Comparison of ENCODE assay signal across 1 cellular context in the genomic region with DNA sequence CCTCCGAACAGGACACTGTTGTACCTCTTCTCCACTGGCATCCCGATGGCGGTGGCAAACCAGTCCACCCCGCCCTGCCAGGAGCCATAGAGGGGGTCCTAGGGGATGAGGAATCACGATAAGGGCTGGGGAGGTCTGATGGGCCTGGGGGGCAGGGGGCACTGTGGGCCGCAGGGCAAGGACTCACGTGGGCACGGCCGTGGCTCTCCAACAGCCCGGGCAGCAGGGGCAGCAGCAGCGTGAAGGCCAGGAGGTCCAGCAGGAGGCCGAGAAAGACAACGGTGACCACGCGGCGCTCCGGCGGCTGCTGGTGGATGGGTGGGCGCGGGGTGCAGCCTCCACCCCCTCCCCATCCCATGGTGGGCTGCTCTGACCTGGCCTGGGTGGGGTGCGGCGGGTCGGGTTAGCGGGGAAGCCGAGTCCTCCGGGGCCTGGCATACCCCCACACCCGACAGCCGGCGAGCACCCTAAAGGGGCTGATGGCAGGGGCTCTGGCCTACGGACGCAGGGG.
TF ChIP-seq lines count a peak whose summit lies in the region.

No MANE protein-coding gene starts in this region.

TF ChIP-seq in IMR-90, 13 proteins besides CTCF, POLR2A, EP300 and RAD21:
- no peak for TF ChIP-seq BHLHE40 (IDR thresholded peaks at IDR 0.05; ENCODE audit: low read depth, low read length)
- TF ChIP-seq NFE2L2 (IDR thresholded peaks at IDR 0.05; ENCODE audit: low read depth, low read length): no peak
- TF ChIP-seq CEBPB (IDR thresholded peaks at IDR 0.05; ENCODE audit: low read depth, low read length): no peak
- TF ChIP-seq, protein P1, sequence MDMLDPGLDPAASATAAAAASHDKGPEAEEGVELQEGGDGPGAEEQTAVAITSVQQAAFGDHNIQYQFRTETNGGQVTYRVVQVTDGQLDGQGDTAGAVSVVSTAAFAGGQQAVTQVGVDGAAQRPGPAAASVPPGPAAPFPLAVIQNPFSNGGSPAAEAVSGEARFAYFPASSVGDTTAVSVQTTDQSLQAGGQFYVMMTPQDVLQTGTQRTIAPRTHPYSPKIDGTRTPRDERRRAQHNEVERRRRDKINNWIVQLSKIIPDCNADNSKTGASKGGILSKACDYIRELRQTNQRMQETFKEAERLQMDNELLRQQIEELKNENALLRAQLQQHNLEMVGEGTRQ (IDR thresholded peaks at IDR 0.05; ENCODE audit: low read depth, low read length): no peak
- no peak for TF ChIP-seq MAFK (IDR thresholded peaks at IDR 0.05; ENCODE audit: low read depth, low read length)
- TF ChIP-seq MAZ (IDR thresholded peaks at IDR 0.05; ENCODE audit: borderline replicate concordance, low read depth, low read length): no peak
- no peak for TF ChIP-seq ELK1 (IDR thresholded peaks at IDR 0.05; ENCODE audit: borderline replicate concordance, low read depth, low read length)
- TF ChIP-seq SMC3 (IDR thresholded peaks at IDR 0.05; ENCODE audit: low read depth, low read length): no peak
- no peak for TF ChIP-seq RFX5 (IDR thresholded peaks at IDR 0.05; ENCODE audit: low read depth, low read length)
TF ChIP-seq in IMR-90: peak in this region for 0.
